ENCODE assay signal across 21 cellular contexts in genomic region chr15:56839641-56840040, GRCh38.
"Had no signal": no experiment of that assay in that cellular context is flagged by ENCODE, and none has a peak within 500 bp of the region (broad histone marks: within the 10 kb centered on the region; RNA-seq: fewer than 3 reads in every experiment).

No MANE protein-coding gene starts in this region.

- FAIRE-seq: kidney had no signal

- H3K4me3 ChIP-seq: colonic mucosa, hepatocyte, left ventricle myocardium inferior, lower lobe of right lung, suprapubic skin, thyroid gland, uterus had no signal

- H3K27me3 ChIP-seq: colonic mucosa, foreskin keratinocyte, hepatocyte, suprapubic skin, thyroid gland, uterus had no signal

- H2AFZ ChIP-seq: hepatocyte had no signal

- H3K36me3 ChIP-seq: colonic mucosa, left ventricle myocardium inferior, lower lobe of right lung, suprapubic skin, thyroid gland, uterus had no signal

- H3K9me3 Mint-ChIP-seq: natural killer cell had no signal

- H3K36me3 Mint-ChIP-seq: natural killer cell, type B pancreatic cell had no signal

- H3K27me3 Mint-ChIP-seq: type B pancreatic cell had no signal

- H3K79me2 ChIP-seq: hepatocyte had no signal

- H3K9me3 ChIP-seq: colonic mucosa, left ventricle myocardium inferior, lower lobe of right lung, suprapubic skin, thyroid gland, uterus had no signal

- DNase-seq: colonic mucosa; dermis blood vessel endothelial cell; foreskin keratinocyte; head of caudate nucleus; kidney; left cardiac atrium; left ventricle myocardium inferior; lower lobe of right lung; mesenchymal stem cell; natural killer cell; posterior cingulate gyrus; stimulated activated CD4-positive, alpha-beta T cell treated with anti-CD3 and anti-CD28 coated beads, Interleukin-2, amount 100 ng/mL, for 24 hours; stimulated activated CD4-positive, alpha-beta T cell treated with anti-CD3 and anti-CD28 coated beads, Interleukin-4, amount 100 ng/mL, for 4 hours; stimulated activated naive CD8-positive, alpha-beta T cell treated with anti-CD3 and anti-CD28 coated beads, Interleukin-15, Interleukin-2, amounts not matched to agents 100 U/mL and 50 U/mL, for 24 hours; thyroid gland; uterus had no signal

- H3K4me3 Mint-ChIP-seq: natural killer cell, neural crest cell, type B pancreatic cell had no signal

- H3K4me2 ChIP-seq: hepatocyte had no signal

- ATAC-seq: foreskin keratinocyte; left cardiac atrium; lower lobe of right lung; sciatic nerve; stimulated activated naive CD8-positive, alpha-beta T cell treated with anti-CD3 and anti-CD28 coated beads, Interleukin-15, Interleukin-2, amounts not matched to agents 100 U/mL and 50 U/mL, for 24 hours had no signal

- H3K4me1 ChIP-seq: colonic mucosa, foreskin keratinocyte, lower lobe of right lung, uterus had no signal

- H3K27ac Mint-ChIP-seq: type B pancreatic cell had no signal

- H3K27ac ChIP-seq: colonic mucosa, foreskin keratinocyte, hepatocyte, left ventricle myocardium inferior, lower lobe of right lung, suprapubic skin, thyroid gland, uterus had no signal
